29 cellular contexts compared by ENCODE assay signal in the genomic region with DNA sequence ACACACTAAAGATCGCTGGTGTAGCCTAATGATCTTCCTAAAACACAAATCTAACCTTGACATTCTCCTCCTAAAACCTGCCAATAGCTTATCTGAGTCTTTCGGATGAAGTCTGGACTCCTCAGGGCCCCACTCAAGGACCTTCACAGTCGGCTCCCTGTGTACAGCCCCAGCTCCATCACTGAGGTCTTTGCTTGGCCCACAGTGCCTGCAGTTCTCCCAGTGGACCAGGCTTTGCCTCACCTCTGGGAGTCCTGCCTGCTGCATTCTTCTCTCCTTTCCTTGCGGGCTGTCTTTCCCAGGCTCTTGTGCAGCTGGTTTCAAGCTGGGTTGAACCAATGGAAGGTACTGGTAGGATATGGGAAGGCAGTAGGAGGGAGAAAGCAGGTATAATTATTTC.
"Had no signal": no experiment of that assay in that cellular context is flagged by ENCODE, and none has a peak within 500 bp of the region (broad histone marks: within the 10 kb centered on the region; RNA-seq: fewer than 3 reads in every experiment).

No MANE protein-coding gene starts in this region.

- H3K9me3 ChIP-seq: ovary, psoas muscle, suprapubic skin, testis, tibial artery, transverse colon, upper lobe of right lung, uterus had no signal

- H3K36me3 ChIP-seq: ovary, spleen, suprapubic skin, tibial artery, transverse colon, upper lobe of right lung, uterus had no signal

- H3K79me2 ChIP-seq: parathyroid adenoma had no signal

- DNase-seq: naive thymus-derived CD8-positive, alpha-beta T cell; nephron progenitor cell; occipital lobe; ovary; posterior cingulate gyrus; psoas muscle; right cardiac atrium; spleen; stimulated activated CD4-positive, alpha-beta T cell treated with anti-CD3 and anti-CD28 coated beads, Interleukin-12 subunit alpha, Interleukin-12 subunit beta, amount 100 ng/mL, for 4 hours; stimulated activated CD4-positive, alpha-beta T cell treated with anti-CD3 and anti-CD28 coated beads, Interleukin-1b, Interleukin-23, amount 100 ng/mL, for 48 hours; stimulated activated CD4-positive, alpha-beta T cell treated with anti-CD3 and anti-CD28 coated beads, Interleukin-4, amount 100 ng/mL, for 1 hour; stimulated activated CD4-positive, alpha-beta T cell treated with anti-CD3 and anti-CD28 coated beads, Interleukin-4, amount 100 ng/mL, for 4 hours; stimulated activated CD8-positive, alpha-beta memory T cell treated with anti-CD3 and anti-CD28 coated beads, Interleukin-4, amount 100 ng/mL, for 48 hours; stimulated activated naive CD4-positive, alpha-beta T cell; stimulated activated naive CD8-positive, alpha-beta T cell treated with anti-CD3 and anti-CD28 coated beads, Interleukin-15, amount 100 ng/mL, for 72 hours; stimulated activated naive CD8-positive, alpha-beta T cell treated with anti-CD3 and anti-CD28 coated beads, Interleukin-15, Interleukin-2, amounts not matched to agents 100 U/mL and 50 U/mL, for 24 hours; substantia nigra; testis; tibial artery; transverse colon; upper lobe of right lung; uterus had no signal

- H3K27ac ChIP-seq: ovary, parathyroid adenoma, psoas muscle, skin epidermis, spleen, suprapubic skin, testis, tibial artery, transverse colon, upper lobe of right lung, uterus had no signal

- H3K9ac ChIP-seq: parathyroid adenoma had no signal

- H3K4me3 ChIP-seq: ovary, psoas muscle, skin epidermis, smooth muscle cell, spleen, suprapubic skin, testis, tibial artery, transverse colon, upper lobe of right lung, uterus had no signal

- H3K27me3 ChIP-seq: ovary, spleen, suprapubic skin, testis, tibial artery, transverse colon, upper lobe of right lung, uterus had no signal

- H2AFZ ChIP-seq: parathyroid adenoma had no signal

- ATAC-seq: naive thymus-derived CD8-positive, alpha-beta T cell; natural killer cell treated with Interleukin-12 subunit alpha and Interleukin-12 subunit beta and Interleukin-15 and Interleukin-18, amount 100 ng/mL, for 72 hours; psoas muscle; right cardiac atrium; sciatic nerve; stimulated activated memory B cell treated with anti-CD40 and anti-IgM and Interleukin-4, amounts not matched to agents 10 μg/mL and 1 μg/mL and 100 μg/mL, for 72 hours; stimulated activated naive CD8-positive, alpha-beta T cell treated with anti-CD3 and anti-CD28 coated beads, Interleukin-15, amount 100 ng/mL, for 72 hours; stimulated activated naive CD8-positive, alpha-beta T cell treated with anti-CD3 and anti-CD28 coated beads, Interleukin-15, Interleukin-2, amounts not matched to agents 100 U/mL and 50 U/mL, for 24 hours; upper lobe of right lung had no signal

- H3K4me1 ChIP-seq: parathyroid adenoma, psoas muscle, spleen, suprapubic skin, testis, tibial artery, transverse colon, upper lobe of right lung, uterus had no signal

- H3K4me2 ChIP-seq: smooth muscle cell had no signal
